8 cellular contexts compared by ENCODE assay signal in genomic region chr2:216695401-216695821, GRCh38. TPM values are rescaled to one million over a fixed set of nuclear protein-coding genes. Genes with fewer than 3 reads are reported as not detected.
DNase-seq lines count a peak whose midpoint lies in the region; ATAC-seq and TF ChIP-seq lines count a peak whose summit lies in the region.

Gene IGFBP5 (minus strand): TSS chr2:216695549. CDS start chr2:216694775, 774 bp downstream.

- 13 to 21% (median 14%) methylated on average over 15 to 16 of the region's 16 CpGs for WGBS in spleen, 5 donors

- H3K4me3 ChIP-seq in coronary artery (peak within 1 kb of the TSS; percentile 77), spleen (peak within 1 kb of the TSS; percentile 20 to 68 (median 42))

- TF ChIP-seq POLR2A in spleen (IDR thresholded peaks at IDR 0.05) = no peak

- DNase-seq in HCEC 1CT (peak; percentile 62), NCI-H748 (lab: John Stamatoyannopoulos, UW; ENCODE audit: unreplicated experiment) (peak; percentile 95), coronary artery (ENCODE audit: low spot score) (peak; percentile 92), kidney tubule cell (ENCODE audit: low spot score) (peak; percentile 60), spleen (no peak), KG1 (lab: John Stamatoyannopoulos, UW) (no peak), MV-4-11 (lab: John Stamatoyannopoulos, UW) (no peak)

- TF ChIP-seq CTCF in coronary artery (IDR thresholded peaks at IDR 0.05) (no peak), spleen (IDR thresholded peaks at IDR 0.05 in 8 of 11, conservative IDR thresholded peaks at IDR 0.05 in 3 of 11) (no peak)

- intact Hi-C loops in spleen (cut with DNase I; ENCODE audit: low total_unique reads) = loop anchor here (5.0 to 10.0 kb wide), 2 partner anchors 469 to 817 kb away; no protein-coding TSS in a partner anchor

- H3K9me3 ChIP-seq in spleen = no peaks in the 10 kb centered on the region

- ATAC-seq in HG02870 (IDR thresholded peaks at IDR 0.05; ENCODE audit: unreplicated experiment) = no peak

- H3K36me3 ChIP-seq in spleen = no peaks in the 10 kb centered on the region

- peaks cover 25 to 88% (median 48%) of the 10 kb centered on the region in 6 donors for H3K4me1 ChIP-seq in spleen

- H3K27ac ChIP-seq in coronary artery = peak within 1 kb of the TSS; percentile 89 to 95
- peak within 1 kb of the TSS in 7 of 8 donors; percentile 19 to 81 (median 67) for H3K27ac ChIP-seq in spleen

- H3K27me3 ChIP-seq in spleen (replicated peaks in 1 of 7) = peaks cover 0 to 100% (median 36%) of the 10 kb centered on the region in 7 donors

RNA-seq across cellular contexts. Expression of gene IGFBP5, which starts in this region (rescaled TPM):
- 100 to 1,000 TPM in 1 of 7 donors, 10 to 100 TPM in 6; 23.4 to 114 (median 34.5) TPM for total RNA-seq in spleen
- 10 to 100 TPM in 2 of 3 donors, 1 to 10 TPM in 1; 5.0 to 18.1 (median 15.6) TPM for polyA plus RNA-seq in spleen

Comparison
In these comparisons a context has a peak if more than half of its experiments do, and no peak if none do; other contexts are left out.
1. DNase-seq: peak in HCEC 1CT (single experiment), NCI-H748 (single experiment), coronary artery (single experiment) and kidney tubule cell (single experiment); none in spleen (single experiment), KG1 (single experiment) and MV-4-11 (single experiment).